ENCODE assay signal across 13 cellular contexts in the genomic region with DNA sequence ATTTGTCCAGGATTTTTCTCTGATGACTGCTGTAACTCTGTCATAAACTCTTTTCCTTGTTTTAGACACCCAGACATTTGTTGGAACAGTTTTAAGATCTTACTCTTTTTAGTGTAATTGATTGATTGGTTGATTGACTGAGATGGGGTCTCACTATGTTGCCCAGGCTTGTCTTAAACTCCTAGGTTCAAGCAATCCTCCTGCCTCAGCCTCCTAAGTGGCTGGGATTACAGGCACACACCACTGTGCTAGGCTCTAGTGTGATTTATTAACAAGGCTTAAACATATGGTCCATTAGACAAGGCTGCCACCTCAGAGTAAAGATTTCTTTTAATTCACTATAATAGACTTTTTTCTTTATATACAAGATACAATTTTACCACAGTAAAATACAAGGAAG. TPM values are rescaled to one million over a fixed set of nuclear protein-coding genes. Genes with fewer than 3 reads are reported as not detected.
DNase-seq lines count a peak whose midpoint lies in the region; ATAC-seq and TF ChIP-seq lines count a peak whose summit lies in the region.
"Had no signal": no experiment of that assay in that cellular context is flagged by ENCODE, and none has a peak within 500 bp of the region (broad histone marks: within the 10 kb centered on the region; RNA-seq: fewer than 3 reads in every experiment).

No MANE protein-coding gene starts in this region.

- no peak overlapping the region for H3K4me3 ChIP-seq in SK-N-SH (ENCODE audit: low read depth in 2 of 2, low read length in 1 of 2)
- H3K4me3 ChIP-seq: BLaER1 had no signal

- H3K9ac ChIP-seq in SK-N-SH = no peak overlapping the region
- H3K9ac ChIP-seq: BLaER1 had no signal

- intact Hi-C loops in natural killer cell (cut with micrococcal nuclease) = loop anchor here (5.0 kb wide), 1 partner anchor 93 kb away; a partner anchor contains a TSS

- H3K79me2 ChIP-seq in SK-N-SH (ENCODE audit: insufficient read depth) = no peaks in the 10 kb centered on the region

- H4K20me1 ChIP-seq in SK-N-SH (ENCODE audit: insufficient read depth) = no peaks in the 10 kb centered on the region
- H4K20me1 ChIP-seq: BLaER1 had no signal

- H3K36me3 Mint-ChIP-seq in natural killer cell (no peaks in the 10 kb centered on the region), nephron (ENCODE audit: low read depth) (no peaks in the 10 kb centered on the region)
- H3K36me3 Mint-ChIP-seq in natural killer cell treated with Interleukin-12 subunit alpha and Interleukin-12 subunit beta and Interleukin-15 and Interleukin-18, amount 100 ng/mL, for 72 hours = no peaks in the 10 kb centered on the region

- TF ChIP-seq CTCF in natural killer cell (IDR thresholded peaks at IDR 0.05) (no peak), VCaP (conservative IDR thresholded peaks at IDR 0.05) (no peak), nephron (IDR thresholded peaks at IDR 0.05; ENCODE audit: unreplicated experiment in 3 of 3) (no peak), SK-N-SH (IDR thresholded peaks at IDR 0.05) (no peak)

- H3K9me3 Mint-ChIP-seq in natural killer cell (no peaks in the 10 kb centered on the region), nephron (peaks cover 4% of the 10 kb centered on the region)
- H3K9me3 Mint-ChIP-seq in natural killer cell treated with Interleukin-12 subunit alpha and Interleukin-12 subunit beta and Interleukin-15 and Interleukin-18, amount 100 ng/mL, for 72 hours = no peaks in the 10 kb centered on the region

- no peaks in the 10 kb centered on the region for H3K9me3 ChIP-seq in SK-N-SH

- H3K4me3 Mint-ChIP-seq in natural killer cell = peak overlapping the region; percentile 96
- no peak overlapping the region for H3K4me3 Mint-ChIP-seq in natural killer cell treated with Interleukin-12 subunit alpha and Interleukin-12 subunit beta and Interleukin-15 and Interleukin-18, amount 100 ng/mL, for 72 hours
- peak overlapping the region in 2 of 3 experiments; percentile 93 to 94 for H3K4me3 Mint-ChIP-seq in nephron

- POLR2A ChIA-PET in SK-N-SH (lab: Yijun Ruan, JAX) = no interaction called here

- H3K4me1 ChIP-seq in SK-N-SH (ENCODE audit: control insufficient read depth in 1 of 2, insufficient read depth in 2 of 2, low read depth in 1 of 2, low read length in 1 of 2) = peaks cover 0 to 4% of the 10 kb centered on the region in 2 experiments; a peak in 1 of 4 replicates

- no peak for DNase-seq in natural killer cell
- no peak for DNase-seq in natural killer cell treated with Interleukin-12 subunit alpha and Interleukin-12 subunit beta and Interleukin-15 and Interleukin-18, amount 100 ng/mL, for 72 hours (ENCODE audit: low spot score)
- no peak for DNase-seq in SK-N-SH
- DNase-seq in NCI-H2196 (lab: John Stamatoyannopoulos, UW; ENCODE audit: unreplicated experiment) = no peak
- DNase-seq: DMS153, MM.1S, NCI-H1105, NCI-H1694 treated with DMSO at 0.1 percent for 48 hours, SHP77 treated with DMSO at 0.1 percent for 48 hours had no signal

- H3K4me1 Mint-ChIP-seq in natural killer cell = peaks cover 14 to 15% of the 10 kb centered on the region in 2 donors
- peaks cover 4 to 6% of the 10 kb centered on the region in 2 donors for H3K4me1 Mint-ChIP-seq in natural killer cell treated with Interleukin-12 subunit alpha and Interleukin-12 subunit beta and Interleukin-15 and Interleukin-18, amount 100 ng/mL, for 72 hours (ENCODE audit: low read depth in 2 of 2)
- H3K4me1 Mint-ChIP-seq in nephron = no peaks in the 10 kb centered on the region

- TF ChIP-seq EP300 in SK-N-SH (IDR thresholded peaks at IDR 0.05; ENCODE audit: borderline replicate concordance in 1 of 2, low read depth in 1 of 2, low read length in 1 of 2) = no peak

- ATAC-seq in natural killer cell (no peak), HG02852 (IDR thresholded peaks at IDR 0.05; ENCODE audit: unreplicated experiment) (no peak)
- ATAC-seq in natural killer cell treated with Interleukin-12 subunit alpha and Interleukin-12 subunit beta and Interleukin-15 and Interleukin-18, amount 100 ng/mL, for 72 hours = no peak

- peaks cover 3% of the 10 kb centered on the region for H3F3A ChIP-seq in SK-N-SH (replicated peaks; ENCODE audit: insufficient read depth)

- no peaks in the 10 kb centered on the region for H3K27me3 ChIP-seq in SK-N-SH (ENCODE audit: insufficient read depth)
- H3K27me3 ChIP-seq: BLaER1 had no signal

- CTCF ChIA-PET in SK-N-SH (lab: Yijun Ruan, JAX) = interaction anchor here (0.8 to 4.6 kb wide), 7 partner anchors 18 to 106 kb away, joined by 3 to 21 read pairs (median 7); a partner anchor contains a TSS

- H3K27me3 Mint-ChIP-seq in natural killer cell (ENCODE audit: low read depth in 2 of 2) (no peaks in the 10 kb centered on the region), nephron (ENCODE audit: low read depth) (no peaks in the 10 kb centered on the region)
- H3K27me3 Mint-ChIP-seq in natural killer cell treated with Interleukin-12 subunit alpha and Interleukin-12 subunit beta and Interleukin-15 and Interleukin-18, amount 100 ng/mL, for 72 hours = peaks cover 0 to 3% of the 10 kb centered on the region in 2 donors

- TF ChIP-seq RAD21 in SK-N-SH (IDR thresholded peaks at IDR 0.05; ENCODE audit: low read length) = no peak

- H3K27ac ChIP-seq in VCaP (0 out of 2 replicates have a peak overlapping the region, but pooled peaks have one; percentile 10), SK-N-SH (ENCODE audit: low read depth in 2 of 2, low read length in 1 of 2) (no peak overlapping the region)
- H3K27ac ChIP-seq: BLaER1 had no signal

- no peak overlapping the region for H3K27ac Mint-ChIP-seq in natural killer cell
- no peak overlapping the region for H3K27ac Mint-ChIP-seq in natural killer cell treated with Interleukin-12 subunit alpha and Interleukin-12 subunit beta and Interleukin-15 and Interleukin-18, amount 100 ng/mL, for 72 hours
- no peak overlapping the region for H3K27ac Mint-ChIP-seq in nephron

- H3K9me2 ChIP-seq in SK-N-SH = no peaks in the 10 kb centered on the region

- no peak overlapping the region for H3K4me2 ChIP-seq in SK-N-SH
- H3K4me2 ChIP-seq: BLaER1 had no signal

- H3K36me3 ChIP-seq in SK-N-SH (replicated peaks in 1 of 2; ENCODE audit: control insufficient read depth in 1 of 2, insufficient read depth in 2 of 2, low read length in 1 of 2) = no peaks in the 10 kb centered on the region
- H3K36me3 ChIP-seq: BLaER1 had no signal

- H2AFZ ChIP-seq in SK-N-SH (ENCODE audit: low read depth) = no peak overlapping the region

TF ChIP-seq in SK-N-SH, 30 proteins besides CTCF, POLR2A, EP300 and RAD21 (continues in another document):
- TF ChIP-seq NRF1 (IDR thresholded peaks at IDR 0.05; ENCODE audit: low read depth, low read length) (no peak), ELF1 (IDR thresholded peaks at IDR 0.05) (no peak), GATA2 (CRISPR knock-in tag; IDR thresholded peaks at IDR 0.05) (no peak), FOSL2 (IDR thresholded peaks at IDR 0.05; ENCODE audit: borderline replicate concordance, low read depth) (no peak), JUND (IDR thresholded peaks at IDR 0.05) (no peak), MEF2A (IDR thresholded peaks at IDR 0.05; ENCODE audit: borderline replicate concordance, low read depth) (no peak), TCF12 (IDR thresholded peaks at IDR 0.05) (no peak), NFIC (IDR thresholded peaks at IDR 0.05; ENCODE audit: borderline replicate concordance) (no peak), TAF1 (IDR thresholded peaks at IDR 0.05; ENCODE audit: borderline replicate concordance, low read depth, low read length) (no peak), FOXM1 (IDR thresholded peaks at IDR 0.05; ENCODE audit: low read depth) (no peak), SIN3A (IDR thresholded peaks at IDR 0.05; ENCODE audit: borderline replicate concordance, low read depth, low read length) (no peak), MXI1 (IDR thresholded peaks at IDR 0.05; ENCODE audit: low read depth, low read length) (no peak)
- TF ChIP-seq, protein P1, sequence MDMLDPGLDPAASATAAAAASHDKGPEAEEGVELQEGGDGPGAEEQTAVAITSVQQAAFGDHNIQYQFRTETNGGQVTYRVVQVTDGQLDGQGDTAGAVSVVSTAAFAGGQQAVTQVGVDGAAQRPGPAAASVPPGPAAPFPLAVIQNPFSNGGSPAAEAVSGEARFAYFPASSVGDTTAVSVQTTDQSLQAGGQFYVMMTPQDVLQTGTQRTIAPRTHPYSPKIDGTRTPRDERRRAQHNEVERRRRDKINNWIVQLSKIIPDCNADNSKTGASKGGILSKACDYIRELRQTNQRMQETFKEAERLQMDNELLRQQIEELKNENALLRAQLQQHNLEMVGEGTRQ (IDR thresholded peaks at IDR 0.05; ENCODE audit: borderline replicate concordance, low read depth, low read length) = no peak
- TF ChIP-seq, protein P2, sequence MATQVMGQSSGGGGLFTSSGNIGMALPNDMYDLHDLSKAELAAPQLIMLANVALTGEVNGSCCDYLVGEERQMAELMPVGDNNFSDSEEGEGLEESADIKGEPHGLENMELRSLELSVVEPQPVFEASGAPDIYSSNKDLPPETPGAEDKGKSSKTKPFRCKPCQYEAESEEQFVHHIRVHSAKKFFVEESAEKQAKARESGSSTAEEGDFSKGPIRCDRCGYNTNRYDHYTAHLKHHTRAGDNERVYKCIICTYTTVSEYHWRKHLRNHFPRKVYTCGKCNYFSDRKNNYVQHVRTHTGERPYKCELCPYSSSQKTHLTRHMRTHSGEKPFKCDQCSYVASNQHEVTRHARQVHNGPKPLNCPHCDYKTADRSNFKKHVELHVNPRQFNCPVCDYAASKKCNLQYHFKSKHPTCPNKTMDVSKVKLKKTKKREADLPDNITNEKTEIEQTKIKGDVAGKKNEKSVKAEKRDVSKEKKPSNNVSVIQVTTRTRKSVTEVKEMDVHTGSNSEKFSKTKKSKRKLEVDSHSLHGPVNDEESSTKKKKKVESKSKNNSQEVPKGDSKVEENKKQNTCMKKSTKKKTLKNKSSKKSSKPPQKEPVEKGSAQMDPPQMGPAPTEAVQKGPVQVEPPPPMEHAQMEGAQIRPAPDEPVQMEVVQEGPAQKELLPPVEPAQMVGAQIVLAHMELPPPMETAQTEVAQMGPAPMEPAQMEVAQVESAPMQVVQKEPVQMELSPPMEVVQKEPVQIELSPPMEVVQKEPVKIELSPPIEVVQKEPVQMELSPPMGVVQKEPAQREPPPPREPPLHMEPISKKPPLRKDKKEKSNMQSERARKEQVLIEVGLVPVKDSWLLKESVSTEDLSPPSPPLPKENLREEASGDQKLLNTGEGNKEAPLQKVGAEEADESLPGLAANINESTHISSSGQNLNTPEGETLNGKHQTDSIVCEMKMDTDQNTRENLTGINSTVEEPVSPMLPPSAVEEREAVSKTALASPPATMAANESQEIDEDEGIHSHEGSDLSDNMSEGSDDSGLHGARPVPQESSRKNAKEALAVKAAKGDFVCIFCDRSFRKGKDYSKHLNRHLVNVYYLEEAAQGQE (IDR thresholded peaks at IDR 0.05; ENCODE audit: low read depth, low read length) = no peak

RNA-seq across cellular contexts. Expression of a gene that starts 2.0 kb away (rescaled TPM):
- total RNA-seq in natural killer cell = 1 to 10 TPM; 1.9 to 3.4 (median 3.2) TPM
- total RNA-seq in natural killer cell treated with Interleukin-12 subunit alpha and Interleukin-12 subunit beta and Interleukin-15 and Interleukin-18, amount 100 ng/mL, for 72 hours = 1 to 10 TPM in 1 of 2 donors, under 1 TPM in 1; 0.78 to 1.2 TPM
- polyA plus RNA-seq in SK-N-SH (2012; rRNA removed) = 0.20 and 0.23 TPM in 2 replicates
- 0.38 and 0.40 TPM in 2 replicates for polyA plus RNA-seq in SK-N-SH (2012; cell fraction: cytosol; rRNA removed)
- 0.08 and 0.14 TPM in 2 replicates for polyA plus RNA-seq in SK-N-SH (2012; cell fraction: nucleus; rRNA removed)
